ENCODE assay signal across 22 cellular contexts in genomic region chr5:73967347-73967746, GRCh38.
"Had no signal": no experiment of that assay in that cellular context is flagged by ENCODE, and none has a peak within 500 bp of the region (broad histone marks: within the 10 kb centered on the region; RNA-seq: fewer than 3 reads in every experiment).

No MANE protein-coding gene starts in this region.

- H2AFZ ChIP-seq: parathyroid adenoma had no signal

- ATAC-seq: activated CD8-positive, alpha-beta T cell treated with anti-CD3 and anti-CD28 coated beads, Interleukin-2, amount 10 ng/mL, durations not matched to agents 7 days and 5 days; body of pancreas; effector memory CD8-positive, alpha-beta T cell; gastroesophageal sphincter; left ventricle myocardium superior; right lobe of liver; stimulated activated memory B cell treated with anti-CD40 and anti-IgM and Interleukin-4, amounts not matched to agents 10 μg/mL and 1 μg/mL and 100 μg/mL, for 72 hours had no signal

- H3K9ac ChIP-seq: parathyroid adenoma had no signal

- H3K4me3 ChIP-seq: body of pancreas, colonic mucosa, dorsolateral prefrontal cortex, esophagus muscularis mucosa, gastroesophageal sphincter, right lobe of liver, smooth muscle cell, stomach, suprapubic skin, transverse colon had no signal

- H3K36me3 ChIP-seq: colonic mucosa, esophagus muscularis mucosa, gastroesophageal sphincter, right lobe of liver, stomach, suprapubic skin, transverse colon, WERI-Rb-1 had no signal

- H3K4me2 ChIP-seq: smooth muscle cell had no signal

- H3K27me3 ChIP-seq: body of pancreas, colonic mucosa, esophagus muscularis mucosa, right lobe of liver, stomach, suprapubic skin, transverse colon had no signal

- H3K27ac ChIP-seq: body of pancreas, colonic mucosa, esophagus muscularis mucosa, gastroesophageal sphincter, parathyroid adenoma, right lobe of liver, stomach, suprapubic skin, transverse colon, WERI-Rb-1 had no signal

- H3K9me3 ChIP-seq: body of pancreas, colonic mucosa, esophagus muscularis mucosa, gastroesophageal sphincter, right lobe of liver, stomach, suprapubic skin, transverse colon had no signal

- DNase-seq: activated CD4-positive, alpha-beta T cell treated with anti-CD3 and anti-CD28 coated beads for 1 hour; activated CD4-positive, alpha-beta T cell treated with anti-CD3 and anti-CD28 coated beads, Interleukin-2, amount 50 U/mL, for 1 hour; activated CD8-positive, alpha-beta T cell treated with anti-CD3 and anti-CD28 coated beads, Interleukin-2, amount 10 ng/mL, durations not matched to agents 7 days and 5 days; activated gamma-delta T cell treated with Interleukin-2 at 50 U/mL for 16 hours; anterior cingulate cortex; body of pancreas; colonic mucosa; dorsolateral prefrontal cortex; effector memory CD8-positive, alpha-beta T cell; hypothalamus; left ventricle myocardium superior; right lobe of liver; stimulated activated CD4-positive, alpha-beta T cell treated with anti-CD3 and anti-CD28 coated beads, Interleukin-15, amount 100 ng/mL, for 24 hours; stomach; transverse colon; WERI-Rb-1 had no signal

- H3K4me1 ChIP-seq: body of pancreas, colonic mucosa, esophagus muscularis mucosa, gastroesophageal sphincter, parathyroid adenoma, right lobe of liver, stomach, suprapubic skin, transverse colon had no signal

- H3K79me2 ChIP-seq: parathyroid adenoma had no signal
